18 cellular contexts compared by ENCODE assay signal in genomic region chrX:9794495-9794894, GRCh38. TPM values are rescaled to one million over a fixed set of nuclear protein-coding genes. Genes with fewer than 3 reads are reported as not detected.
DNase-seq lines count a peak whose midpoint lies in the region; TF ChIP-seq lines count a peak whose summit lies in the region.
"Had no signal": no experiment of that assay in that cellular context is flagged by ENCODE, and none has a peak within 500 bp of the region (broad histone marks: within the 10 kb centered on the region; RNA-seq: fewer than 3 reads in every experiment).

No MANE protein-coding gene starts in this region.

- intact Hi-C loops in Caco-2 (cut with micrococcal nuclease; ENCODE audit: unreplicated experiment): no loop called here
- intact Hi-C loops in transverse colon (cut with DNase I; ENCODE audit: low total_unique reads): no loop called here

- in situ Hi-C loops in transverse colon (cut with MboI; ENCODE audit: low pct_ligation_motif_present in 1 of 4, low pct_unique_long_range_greater_than_20kb in 1 of 4, low sequenced_read_pairs in 3 of 4): no loop called here

- peak overlapping the region; percentile 41 for H3K4me2 ChIP-seq in hepatocyte
- H3K4me2 ChIP-seq: A549 had no signal

- peaks cover 65% of the 10 kb centered on the region for H3K79me2 ChIP-seq in hepatocyte

- H3K4me3 ChIP-seq in Caco-2 (ENCODE audit: low read depth, low read length) (no peak overlapping the region), hepatocyte (no peak overlapping the region), transverse colon (no peak overlapping the region)
- H3K4me3 ChIP-seq: A549, GM23248 had no signal

- 80% methylated on average over 7 of the region's 7 CpGs for WGBS in hepatocyte (ENCODE audit: low lambda C conversion rate, missing lambda C conversion rate)
- 66 to 67% methylated on average over 1 to 7 of the region's 7 CpGs for WGBS in transverse colon (ENCODE audit: low coverage in 1 of 2), 2 donors

- POLR2A ChIA-PET in Caco-2 (lab: Charles Lee): no interaction called here

- TF ChIP-seq POLR2A in transverse colon (IDR thresholded peaks at IDR 0.05): no peak

- H3K36me3 ChIP-seq in Caco-2 (ENCODE audit: control insufficient read depth, insufficient read depth, low read length): no peaks in the 10 kb centered on the region
- no peaks in the 10 kb centered on the region for H3K36me3 ChIP-seq in hepatocyte (replicated peaks; ENCODE audit: insufficient read depth, low read depth)
- H3K36me3 ChIP-seq in transverse colon: no peaks in the 10 kb centered on the region

- TF ChIP-seq CTCF in Caco-2 (IDR thresholded peaks at IDR 0.05; ENCODE audit: insufficient read depth in 1 of 2, low read depth in 1 of 2, low read length in 1 of 2, severe bottlenecking in 1 of 2, unreplicated experiment in 1 of 2) (no peak), hepatocyte (IDR thresholded peaks at IDR 0.05; ENCODE audit: poor library complexity) (no peak), nephron progenitor cell (IDR thresholded peaks at IDR 0.05) (no peak), transverse colon (IDR thresholded peaks at IDR 0.05) (no peak)

- BruUV-seq in Caco-2 (replicated peaks; lab: Mats Ljungman, UMichigan): no TSS peak

- no peaks in the 10 kb centered on the region for H3K9me2 ChIP-seq in hepatocyte (replicated peaks; ENCODE audit: insufficient read depth)

- DNase-seq in Caco-2 (no peak), hepatocyte (ENCODE audit: low spot score) (no peak), nephron progenitor cell (no peak), transverse colon (peak; percentile 27), anterior cingulate cortex (lab: John Stamatoyannopoulos, UW) (no peak), NCI-H1105 treated with DMSO at 0.1 percent for 48 hours (lab: John Stamatoyannopoulos, UW) (no peak), NCI-H1436 treated with DMSO at 0.1 percent for 48 hours (lab: John Stamatoyannopoulos, UW) (no peak)
- DNase-seq: 8988T; C1 segment of cervical spinal cord; CD4-positive, alpha-beta memory T cell; COR-L47; DMS153; DND-41; GM23248; H7; HCEC 1CT had no signal

- H3K9me3 Mint-ChIP-seq in Caco-2 (ENCODE audit: unreplicated experiment) (peaks cover under 1% of the 10 kb centered on the region), nephron progenitor cell (peaks cover 67% of the 10 kb centered on the region)

- H3K9me3 ChIP-seq in Caco-2: no peaks in the 10 kb centered on the region
- H3K9me3 ChIP-seq in hepatocyte (ENCODE audit: low read depth): no peaks in the 10 kb centered on the region
- no peaks in the 10 kb centered on the region for H3K9me3 ChIP-seq in transverse colon
- H3K9me3 ChIP-seq: A549 had no signal

- H3K4me1 Mint-ChIP-seq in Caco-2 (ENCODE audit: low read depth, unreplicated experiment) (peaks cover 16% of the 10 kb centered on the region), nephron progenitor cell (peaks cover 23% of the 10 kb centered on the region)
- H3K4me1 Mint-ChIP-seq: CD4-positive, alpha-beta memory T cell had no signal

- H3K27ac ChIP-seq in hepatocyte (peak overlapping the region; percentile 9), transverse colon (peak overlapping the region in 3 of 4 donors; percentile 43 to 59 (median 49))
- H3K27ac ChIP-seq: A549, GM23248 had no signal

- H3K4me1 ChIP-seq in Caco-2 (peaks cover 8% of the 10 kb centered on the region), hepatocyte (ENCODE audit: insufficient read depth) (peaks cover 4% of the 10 kb centered on the region), transverse colon (peaks cover 0 to 7% (median 0%) of the 10 kb centered on the region in 4 donors)
- H3K4me1 ChIP-seq: A549 had no signal

- H3K36me3 Mint-ChIP-seq in Caco-2 (ENCODE audit: insufficient read depth, unreplicated experiment) (peaks cover 8% of the 10 kb centered on the region), nephron progenitor cell (ENCODE audit: low read depth) (peaks cover 13% of the 10 kb centered on the region)
- H3K36me3 Mint-ChIP-seq: CD4-positive, alpha-beta memory T cell had no signal

- H3K27me3 Mint-ChIP-seq in Caco-2 (ENCODE audit: insufficient read depth, unreplicated experiment): no peaks in the 10 kb centered on the region
- peaks cover 6% of the 10 kb centered on the region for H3K27me3 Mint-ChIP-seq in nephron progenitor cell (ENCODE audit: low read depth, poor library complexity)

- CTCF ChIA-PET in Caco-2 (lab: Charles Lee): no interaction called here

- H3K27ac Mint-ChIP-seq in Caco-2 (ENCODE audit: unreplicated experiment) (no peak overlapping the region), nephron progenitor cell (peak overlapping the region; percentile 33)

- H3K4me3 Mint-ChIP-seq in Caco-2 (ENCODE audit: unreplicated experiment) (peak overlapping the region; percentile 17), nephron progenitor cell (no peak overlapping the region)
- H3K4me3 Mint-ChIP-seq: CD4-positive, alpha-beta memory T cell had no signal

- TF ChIP-seq EP300 in transverse colon (IDR thresholded peaks at IDR 0.05; ENCODE audit: low read depth): no peak

- H2AFZ ChIP-seq in hepatocyte: no peak overlapping the region
- H2AFZ ChIP-seq: GM23248 had no signal

- peaks cover 4% of the 10 kb centered on the region for H4K20me1 ChIP-seq in hepatocyte (ENCODE audit: insufficient read depth, poor library complexity, severe bottlenecking)

- H3K27me3 ChIP-seq in Caco-2 (replicated peaks; ENCODE audit: control insufficient read depth, insufficient read depth, low read length): no peaks in the 10 kb centered on the region
- no peaks in the 10 kb centered on the region for H3K27me3 ChIP-seq in hepatocyte
- no peaks in the 10 kb centered on the region for H3K27me3 ChIP-seq in transverse colon

RNA-seq across cellular contexts. Expression of gene SHROOM2, which starts 8.3 kb away (rescaled TPM):
- 12.7 and 14.2 TPM in 2 replicates for total RNA-seq in Caco-2 (2022)
- total RNA-seq in hepatocyte: 6.2 and 8.5 TPM in 2 replicates
- polyA plus RNA-seq in hepatocyte: 5.6 and 6.9 TPM in 2 replicates
- 10 to 100 TPM in 3 of 4 donors, 1 to 10 TPM in 1; 8.9 to 20.6 (median 11.3) TPM for total RNA-seq in transverse colon
- total RNA-seq: CD4-positive, alpha-beta memory T cell had no signal
- polyA plus RNA-seq: CD4-positive, alpha-beta memory T cell had no signal

RNA-seq across cellular contexts. Expression of gene GPR143, which starts 28.8 kb away (rescaled TPM):
- total RNA-seq in Caco-2 (2022): 4.6 and 8.0 TPM in 2 replicates
- 3.0 and 3.2 TPM in 2 replicates for total RNA-seq in hepatocyte
- 9.4 and 9.8 TPM in 2 replicates for polyA plus RNA-seq in hepatocyte
- 1 to 10 TPM in 2 of 4 donors, not detected in 2; 1.1 to 1.6 TPM for total RNA-seq in transverse colon
- total RNA-seq: CD4-positive, alpha-beta memory T cell; GM23248 had no signal
- polyA plus RNA-seq: A549, BJ, GM23248 had no signal
